20 cellular contexts compared by ENCODE assay signal in genomic region chr13:47081246-47081645, GRCh38.
A peak's percentile ranks its signal among the peaks of the same experiment; 100 is the strongest.
DNase-seq lines count a peak whose midpoint lies in the region; FAIRE-seq and TF ChIP-seq lines count a peak whose summit lies in the region.
"Had no signal": no experiment of that assay in that cellular context is flagged by ENCODE, and none has a peak within 500 bp of the region (broad histone marks: within the 10 kb centered on the region; RNA-seq: fewer than 3 reads in every experiment).

No MANE protein-coding gene starts in this region.

- no peak overlapping the region for H3K4me2 ChIP-seq in hepatocyte

- FAIRE-seq in H54 (lab: Jason Lieb, UNC): no peak
- FAIRE-seq: GM12878 had no signal

- H3K9me3 ChIP-seq in hepatocyte (ENCODE audit: low read depth): no peaks in the 10 kb centered on the region
- no peaks in the 10 kb centered on the region for H3K9me3 ChIP-seq in tibial artery
- H3K9me3 ChIP-seq: HAP-1 had no signal

- H4K20me1 ChIP-seq in hepatocyte (ENCODE audit: insufficient read depth, poor library complexity, severe bottlenecking): no peaks in the 10 kb centered on the region

- H3K36me3 ChIP-seq in hepatocyte (replicated peaks; ENCODE audit: insufficient read depth, low read depth) (no peaks in the 10 kb centered on the region), tibial artery (no peaks in the 10 kb centered on the region)
- H3K36me3 ChIP-seq: HAP-1 had no signal

- H2AFZ ChIP-seq in hepatocyte: no peak overlapping the region

- WGBS in hepatocyte (ENCODE audit: low lambda C conversion rate, missing lambda C conversion rate): 68% methylated on average over 7 of the region's 7 CpGs

- H3K4me3 ChIP-seq in hepatocyte (no peak overlapping the region), tibial artery (no peak overlapping the region)
- H3K4me3 ChIP-seq: GM12878, HAP-1 had no signal

- peak in 4 of 61 donors; percentile 1 to 44 (median 30) for DNase-seq in caudate nucleus (lab: John Stamatoyannopoulos, UW)
- DNase-seq in hepatocyte (ENCODE audit: low spot score): peak; percentile 7
- DNase-seq in putamen (ENCODE audit: low spot score): peak; percentile 17
- DNase-seq in tibial artery: no peak
- DNase-seq in H54 (ENCODE audit: insufficient read length, low spot score): no peak
- no peak for DNase-seq in NCI-H1417 treated with DMSO at 0.1 percent for 48 hours (lab: John Stamatoyannopoulos, UW)
- no peak for DNase-seq in NCI-H1694 (lab: John Stamatoyannopoulos, UW)
- DNase-seq: 8988T; C1 segment of cervical spinal cord; CD4-positive, CD25-positive, alpha-beta regulatory T cell; CD8-positive, alpha-beta memory T cell; COR-L47; DMS 273 treated with DMSO at 0.1 percent for 48 hours; DMS53; DND-41; EL; GOT3 had no signal

- H3K4me1 ChIP-seq in hepatocyte (ENCODE audit: insufficient read depth): no peaks in the 10 kb centered on the region
- peaks cover 0 to 51% (median 8%) of the 10 kb centered on the region in 4 donors for H3K4me1 ChIP-seq in tibial artery
- H3K4me1 ChIP-seq: HAP-1 had no signal

- no peak for TF ChIP-seq POLR2A in H54 (IDR thresholded peaks at IDR 0.05; ENCODE audit: low read depth, low read length)

- intact Hi-C loops in tibial artery (cut with DNase I; ENCODE audit: low total_unique reads): loop anchor here (10.0 kb wide), 2 partner anchors 186 to 286 kb away; partner anchors contain the start of genes ESD and HTR2A

- TF ChIP-seq CTCF in hepatocyte (IDR thresholded peaks at IDR 0.05; ENCODE audit: poor library complexity) (no peak), tibial artery (IDR thresholded peaks at IDR 0.05) (no peak)

- no peaks in the 10 kb centered on the region for H3K79me2 ChIP-seq in hepatocyte

- H3K27ac ChIP-seq in caudate nucleus (ENCODE audit: low read depth, low read length) (peak overlapping the region; percentile 58), hepatocyte (peak overlapping the region; percentile 28), tibial artery (peak overlapping the region; percentile 49 to 73)
- H3K27ac ChIP-seq: HL-60 had no signal

- H3K27me3 ChIP-seq in hepatocyte (no peaks in the 10 kb centered on the region), tibial artery (no peaks in the 10 kb centered on the region)

- no peaks in the 10 kb centered on the region for H3K9me2 ChIP-seq in hepatocyte (replicated peaks; ENCODE audit: insufficient read depth)

Comparison
In these comparisons a context has a peak if more than half of its experiments do, and no peak if none do; other contexts are left out.
1. DNase-seq: peak in hepatocyte (single experiment) and putamen (single experiment); none in tibial artery (0 of 2), H54 (single experiment), NCI-H1417 treated with DMSO at 0.1 percent for 48 hours (single experiment) and NCI-H1694 (single experiment).
2. Peak in every context shown above with its lines, with median percentiles within 50 percentile points of each other: H3K27ac ChIP-seq.